In the genomic region with DNA sequence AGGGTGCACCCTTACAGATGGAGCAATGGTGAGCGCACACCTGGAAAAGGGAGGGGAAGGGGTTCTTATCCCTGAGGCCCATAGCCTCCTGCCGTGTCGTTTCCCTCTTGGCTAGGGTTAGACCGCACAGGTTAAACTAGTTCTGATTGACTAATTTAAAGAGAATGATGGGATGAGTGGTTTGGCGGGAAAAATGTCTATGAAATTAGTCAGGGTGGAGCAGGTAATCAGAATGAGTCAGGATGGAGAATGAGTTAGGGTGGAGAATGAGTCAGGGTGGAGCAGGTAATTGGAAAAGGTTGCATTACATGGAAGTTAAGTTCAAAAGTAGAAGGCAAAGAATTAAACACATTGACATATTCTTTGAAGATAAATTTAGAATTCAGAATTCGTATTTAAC, we compare ENCODE assay signal across 17 cellular contexts.
"Had no signal": no experiment of that assay in that cellular context is flagged by ENCODE, and none has a peak within 500 bp of the region (broad histone marks: within the 10 kb centered on the region; RNA-seq: fewer than 3 reads in every experiment).

No MANE protein-coding gene starts in this region.

- H3K4me3 Mint-ChIP-seq: nephron progenitor cell had no signal

- H3K27ac ChIP-seq: dorsolateral prefrontal cortex, esophagus muscularis mucosa, gastroesophageal sphincter, parathyroid adenoma, prostate gland, tibial artery, upper lobe of left lung, uterus had no signal

- H3K4me3 ChIP-seq: dorsolateral prefrontal cortex, esophagus muscularis mucosa, gastroesophageal sphincter, prostate gland, tibial artery, upper lobe of left lung, uterus had no signal

- H3K36me3 ChIP-seq: esophagus muscularis mucosa, gastroesophageal sphincter, prostate gland, tibial artery, upper lobe of left lung, uterus had no signal

- H3K9me3 ChIP-seq: esophagus muscularis mucosa, gastroesophageal sphincter, prostate gland, tibial artery, upper lobe of left lung, uterus had no signal

- H3K9ac ChIP-seq: parathyroid adenoma had no signal

- H3K79me2 ChIP-seq: parathyroid adenoma had no signal

- H3K27me3 Mint-ChIP-seq: naive thymus-derived CD4-positive, alpha-beta T cell had no signal

- H2AFZ ChIP-seq: parathyroid adenoma had no signal

- H3K27me3 ChIP-seq: dorsolateral prefrontal cortex, esophagus muscularis mucosa, gastroesophageal sphincter, tibial artery, upper lobe of left lung, uterus had no signal

- H3K27ac Mint-ChIP-seq: nephron progenitor cell had no signal

- H3K9me3 Mint-ChIP-seq: nephron progenitor cell had no signal

- H3K4me1 Mint-ChIP-seq: nephron progenitor cell had no signal

- H3K4me1 ChIP-seq: esophagus muscularis mucosa, gastroesophageal sphincter, parathyroid adenoma, prostate gland, tibial artery, upper lobe of left lung, uterus had no signal

- DNase-seq: cortex of kidney; dorsolateral prefrontal cortex; effector CD8-positive, alpha-beta T cell; glutamatergic neuron; islet precursor cell; mammary epithelial cell; naive thymus-derived CD4-positive, alpha-beta T cell; nephron progenitor cell; retina; stimulated activated naive CD4-positive, alpha-beta T cell treated with Interleukin-2 at 50 U/mL for 16 hours; tibial artery; upper lobe of left lung; uterus had no signal
